19 cellular contexts compared by ENCODE assay signal in genomic region chr16:66129196-66129595, GRCh38.
"Had no signal": no experiment of that assay in that cellular context is flagged by ENCODE, and none has a peak within 500 bp of the region (broad histone marks: within the 10 kb centered on the region; RNA-seq: fewer than 3 reads in every experiment).

No MANE protein-coding gene starts in this region.

- H3K4me2 ChIP-seq: hepatocyte had no signal

- H3K9me3 Mint-ChIP-seq: endodermal cell, nephron progenitor cell had no signal

- H3K27ac Mint-ChIP-seq: endodermal cell; naive thymus-derived CD4-positive, alpha-beta T cell; nephron progenitor cell had no signal

- ATAC-seq: naive thymus-derived CD4-positive, alpha-beta T cell had no signal

- H3K4me3 ChIP-seq: coronary artery, hepatocyte, right atrium auricular region, stomach, thoracic aorta, transverse colon had no signal

- H3K27ac ChIP-seq: hepatocyte, neutrophil, right atrium auricular region, stomach, thoracic aorta, transverse colon had no signal

- H3K4me3 Mint-ChIP-seq: endodermal cell; naive thymus-derived CD4-positive, alpha-beta T cell; nephron progenitor cell had no signal

- H3K4me1 ChIP-seq: stomach, transverse colon had no signal

- DNase-seq: effector CD4-positive, alpha-beta T cell; endodermal cell; erythroblast; foreskin melanocyte; head of caudate nucleus; kidney glomerular epithelial cell; naive thymus-derived CD4-positive, alpha-beta T cell; nephron progenitor cell; small intestine; stimulated activated CD4-positive, alpha-beta T cell treated with anti-CD3 and anti-CD28 coated beads, Interleukin-12 subunit alpha, Interleukin-12 subunit beta, amount 100 ng/mL, for 4 hours; stimulated activated naive CD4-positive, alpha-beta T cell; stomach; substantia nigra; transverse colon had no signal

- H3K4me1 Mint-ChIP-seq: naive thymus-derived CD4-positive, alpha-beta T cell had no signal

- H2AFZ ChIP-seq: hepatocyte had no signal

- H3K36me3 ChIP-seq: neutrophil, right atrium auricular region, stomach, thoracic aorta, transverse colon had no signal

- H3K27me3 ChIP-seq: right atrium auricular region, transverse colon had no signal

- H3K9me3 ChIP-seq: neutrophil, right atrium auricular region, stomach, thoracic aorta, transverse colon had no signal
